In genomic region chr7:97145068-97145467, GRCh38 we compare ENCODE assay signal across 8 cellular contexts. TPM values are rescaled to one million over a fixed set of nuclear protein-coding genes. Genes with fewer than 3 reads are reported as not detected.
DNase-seq lines count a peak whose midpoint lies in the region; ATAC-seq and TF ChIP-seq lines count a peak whose summit lies in the region.

No MANE protein-coding gene starts in this region.

- no peak overlapping the region for H2AFZ ChIP-seq in neuronal stem cell (ENCODE audit: low read length)

- ATAC-seq in HG03432 (IDR thresholded peaks at IDR 0.05; ENCODE audit: unreplicated experiment) (peak; percentile 52), Panc1 (no peak), GM19463 (IDR thresholded peaks at IDR 0.05; ENCODE audit: unreplicated experiment) (no peak), GM21526 (IDR thresholded peaks at IDR 0.05; ENCODE audit: low FRiP score, unreplicated experiment) (no peak)

- no peak overlapping the region for H3K4me2 ChIP-seq in neuronal stem cell (ENCODE audit: insufficient read depth, low read length, poor library complexity, severe bottlenecking)

- H3K79me1 ChIP-seq in neuronal stem cell (ENCODE audit: low read depth, low read length): peaks cover 3% of the 10 kb centered on the region

- H2BK12ac ChIP-seq in neuronal stem cell (ENCODE audit: low read length): no peak overlapping the region

- H3K27me3 Mint-ChIP-seq in CD14-positive monocyte (ENCODE audit: low read depth in 3 of 3) (no peaks in the 10 kb centered on the region), type B pancreatic cell (no peaks in the 10 kb centered on the region)

- peaks cover 11 to 22% (median 18%) of the 10 kb centered on the region in 7 donors for H3K9me3 Mint-ChIP-seq in CD14-positive monocyte
- H3K9me3 Mint-ChIP-seq in type B pancreatic cell: peaks cover under 1% of the 10 kb centered on the region

- H3K4me1 ChIP-seq in Panc1 (ENCODE audit: control insufficient read depth, insufficient read depth, low read length) (no peaks in the 10 kb centered on the region), neuronal stem cell (ENCODE audit: control insufficient read depth in 2 of 2, insufficient read depth in 1 of 2, low read depth in 1 of 2, low read length in 2 of 2) (no peaks in the 10 kb centered on the region)

- H4K91ac ChIP-seq in neuronal stem cell (ENCODE audit: low read depth, low read length, poor library complexity): no peak overlapping the region

- no peak overlapping the region for H3K23ac ChIP-seq in neuronal stem cell (ENCODE audit: low read depth, low read length, poor library complexity)

- no peak overlapping the region for H3K27ac ChIP-seq in Panc1 (ENCODE audit: low read length)
- no peak overlapping the region for H3K27ac ChIP-seq in neuronal stem cell (replicated peaks; ENCODE audit: low read length)

- H2AK5ac ChIP-seq in neuronal stem cell (ENCODE audit: low read depth, low read length): no peak overlapping the region

- peaks cover 12 to 18% of the 10 kb centered on the region in 2 donors for H3K36me3 Mint-ChIP-seq in CD14-positive monocyte
- H3K36me3 Mint-ChIP-seq in type B pancreatic cell: peaks cover 22% of the 10 kb centered on the region

- no peaks in the 10 kb centered on the region for H3K4me1 Mint-ChIP-seq in CD14-positive monocyte
- peaks cover 4% of the 10 kb centered on the region for H3K4me1 Mint-ChIP-seq in type B pancreatic cell (ENCODE audit: unreplicated experiment)

- H3K36me3 ChIP-seq in Panc1 (ENCODE audit: control insufficient read depth, insufficient read depth, low read length) (no peaks in the 10 kb centered on the region), neuronal stem cell (replicated peaks in 1 of 2; ENCODE audit: control insufficient read depth in 2 of 2, insufficient read depth in 2 of 2, low read length in 2 of 2) (peaks cover 0 to 6% of the 10 kb centered on the region in 2 donors)

- H3K4me3 Mint-ChIP-seq in CD14-positive monocyte (no peak overlapping the region), type B pancreatic cell (no peak overlapping the region)

- no peaks in the 10 kb centered on the region for H3K9me3 ChIP-seq in Panc1 (ENCODE audit: control insufficient read depth, insufficient read depth, low read depth, low read length)
- H3K9me3 ChIP-seq in neuronal stem cell (replicated peaks in 1 of 2; ENCODE audit: control insufficient read depth in 2 of 2, insufficient read depth in 1 of 2, low read depth in 1 of 2, low read length in 2 of 2): peaks cover 2 to 6% of the 10 kb centered on the region in 2 donors

- POLR2A ChIA-PET in Panc1 (lab: Charles Lee): no interaction called here

- H3K27ac Mint-ChIP-seq in CD14-positive monocyte (no peak overlapping the region), type B pancreatic cell (no peak overlapping the region)

- H2BK5ac ChIP-seq in neuronal stem cell (ENCODE audit: low read length): no peak overlapping the region

- H3K27me3 ChIP-seq in Panc1 (ENCODE audit: control insufficient read depth, insufficient read depth, low read length) (no peaks in the 10 kb centered on the region), neuronal stem cell (ENCODE audit: control insufficient read depth in 3 of 3, insufficient read depth in 3 of 3, low read depth in 1 of 3, low read length in 3 of 3) (no peaks in the 10 kb centered on the region)

- H3K14ac ChIP-seq in neuronal stem cell (ENCODE audit: low read length): no peak overlapping the region

- H4K8ac ChIP-seq in neuronal stem cell (ENCODE audit: low read depth, low read length): no peak overlapping the region

- H2BK120ac ChIP-seq in neuronal stem cell (ENCODE audit: low read depth, low read length): no peak overlapping the region

- H3K4me3 ChIP-seq in Panc1 (ENCODE audit: low read depth in 2 of 2, low read length in 2 of 2) (no peak overlapping the region), fibroblast of the aortic adventitia (ENCODE audit: low read depth, low read length) (no peak overlapping the region), neuronal stem cell (ENCODE audit: low read length in 2 of 2) (no peak overlapping the region)

- no peak overlapping the region for H3K9ac ChIP-seq in neuronal stem cell (ENCODE audit: low read depth, low read length, poor library complexity)

- CTCF ChIA-PET in Panc1 (lab: Charles Lee): interaction anchor here (0.5 to 0.9 kb wide), 6 partner anchors 28 to 829 kb away, joined by 3 to 12 read pairs (median 4); no protein-coding TSS in a partner anchor

- no CpG with 5 or more reads among the region's 1 CpG for WGBS in neuronal stem cell (ENCODE audit: extremely low coverage in 2 of 2, insufficient read length in 2 of 2, insufficient replicate concordance in 1 of 2), 2 donors

- in situ Hi-C loops in Panc1 (cut with HindIII; ENCODE audit: low pct_unique_long_range_greater_than_20kb, low sequenced_read_pairs): no loop called here

- DNase-seq in CD14-positive monocyte (ENCODE audit: low spot score): no peak
- DNase-seq in Panc1 (ENCODE audit: low read depth, low spot score): peak; percentile 22
- peak; percentile 68 for DNase-seq in fibroblast of the aortic adventitia (ENCODE audit: low read depth)
- DNase-seq in type B pancreatic cell (ENCODE audit: extremely low spot score, unreplicated experiment): no peak
- no peak for DNase-seq in neuronal stem cell (ENCODE audit: low spot score)

- BruUV-seq in Panc1 (replicated peaks; lab: Mats Ljungman, UMichigan): no TSS peak

- no peak overlapping the region for H3K4ac ChIP-seq in neuronal stem cell (ENCODE audit: low read length)

- H2BK15ac ChIP-seq in neuronal stem cell (ENCODE audit: low read length): no peak overlapping the region

- no peak overlapping the region for H3K18ac ChIP-seq in neuronal stem cell (ENCODE audit: low read length)

- intact Hi-C loops in CD14-positive monocyte (cut with micrococcal nuclease): no loop called here
- intact Hi-C loops in Panc1 (cut with micrococcal nuclease; ENCODE audit: unreplicated experiment): loop anchor here (1.0 to 10.0 kb wide), 2 partner anchors 34 to 700 kb away; no protein-coding TSS in a partner anchor

- TF ChIP-seq CTCF in CD14-positive monocyte (IDR thresholded peaks at IDR 0.05) (peak; percentile 73), Panc1 (IDR thresholded peaks at IDR 0.05) (peak; percentile 48; the same call in 1 of the 2 replicates), fibroblast of the aortic adventitia (IDR thresholded peaks at IDR 0.05; ENCODE audit: insufficient read depth, low read length) (peak; percentile 51), type B pancreatic cell (conservative IDR thresholded peaks at IDR 0.05) (peak; percentile 77)

RNA-seq across cellular contexts. Expression of gene SDHAF3, which starts 27.6 kb away (rescaled TPM):
- 10 to 100 TPM; 23.2 to 23.3 TPM for polyA plus RNA-seq in CD14-positive monocyte
- total RNA-seq in Panc1 (2021; ENCODE audit: unreplicated experiment) (16.1 TPM), fibroblast of the aortic adventitia (ENCODE audit: low replicate concordance) (6.0 and 16.0 TPM in 2 replicates), type B pancreatic cell (ENCODE audit: low replicate concordance) (18.3 and 18.4 TPM in 2 replicates)
- polyA plus RNA-seq in Panc1 (2012; ENCODE audit: insufficient read length): 31.7 TPM
- polyA plus RNA-seq in neuronal stem cell (2013, experiment 1 of 2): 27.9 TPM
- 29.3 TPM for polyA plus RNA-seq in neuronal stem cell (2013, experiment 2 of 2)

Comparison
In these comparisons a context has a peak if more than half of its experiments do, and no peak if none do; other contexts are left out.
1. DNase-seq: peak in Panc1 (single experiment) and fibroblast of the aortic adventitia (single experiment); none in CD14-positive monocyte (single experiment), type B pancreatic cell (single experiment) and neuronal stem cell (single experiment).
2. Peak in every context shown above with its lines, with median percentiles within 50 percentile points of each other: CTCF ChIP-seq.